Comparison of ENCODE assay signal across 37 cellular contexts in genomic region chr18:7635948-7636347, GRCh38.
"Had no signal": no experiment of that assay in that cellular context is flagged by ENCODE, and none has a peak within 500 bp of the region (broad histone marks: within the 10 kb centered on the region; RNA-seq: fewer than 3 reads in every experiment).

No MANE protein-coding gene starts in this region.

- H3K27ac Mint-ChIP-seq: activated CD4-positive, alpha-beta memory T cell treated with anti-CD3 and anti-CD28 coated beads, Interleukin-2, amount 10 ng/mL, durations not matched to agents 7 days and 5 days; activated CD8-positive, alpha-beta memory T cell treated with anti-CD3 and anti-CD28 coated beads, Interleukin-2, amount 10 ng/mL, durations not matched to agents 7 days and 5 days; activated naive CD4-positive, alpha-beta T cell treated with anti-CD3 and anti-CD28 coated beads, Interleukin-2, amount 10 ng/mL, durations not matched to agents 7 days and 5 days; activated naive CD8-positive, alpha-beta T cell; activated naive CD8-positive, alpha-beta T cell treated with anti-CD3 and anti-CD28 coated beads, Interleukin-2, amount 50 U/mL, for 24 hours; brain; T-cell had no signal

- H3K9me3 ChIP-seq: Peyer's patch had no signal

- H3K27me3 Mint-ChIP-seq: activated CD4-positive, alpha-beta memory T cell treated with anti-CD3 and anti-CD28 coated beads, Interleukin-2, amount 10 ng/mL, durations not matched to agents 7 days and 5 days; activated CD8-positive, alpha-beta memory T cell treated with anti-CD3 and anti-CD28 coated beads, Interleukin-2, amount 10 ng/mL, durations not matched to agents 7 days and 5 days; activated naive CD4-positive, alpha-beta T cell treated with anti-CD3 and anti-CD28 coated beads, Interleukin-2, amount 10 ng/mL, durations not matched to agents 7 days and 5 days; activated naive CD8-positive, alpha-beta T cell; activated naive CD8-positive, alpha-beta T cell treated with anti-CD3 and anti-CD28 coated beads, Interleukin-2, amount 50 U/mL, for 24 hours; T-cell had no signal

- H3K4me3 ChIP-seq: Peyer's patch had no signal

- H3K27me3 ChIP-seq: Peyer's patch had no signal

- H3K4me1 Mint-ChIP-seq: activated CD4-positive, alpha-beta memory T cell treated with anti-CD3 and anti-CD28 coated beads, Interleukin-2, amount 10 ng/mL, durations not matched to agents 7 days and 5 days; activated CD8-positive, alpha-beta memory T cell treated with anti-CD3 and anti-CD28 coated beads, Interleukin-2, amount 10 ng/mL, durations not matched to agents 7 days and 5 days; activated naive CD4-positive, alpha-beta T cell treated with anti-CD3 and anti-CD28 coated beads, Interleukin-2, amount 10 ng/mL, durations not matched to agents 7 days and 5 days; activated naive CD8-positive, alpha-beta T cell treated with anti-CD3 and anti-CD28 coated beads, Interleukin-2, amount 50 U/mL, for 24 hours; T-cell had no signal

- H3K36me3 ChIP-seq: Peyer's patch had no signal

- H3K27ac ChIP-seq: Peyer's patch, VCaP had no signal

- DNase-seq: activated CD4-positive, alpha-beta memory T cell treated with anti-CD3 and anti-CD28 coated beads, Interleukin-2, amount 10 ng/mL, durations not matched to agents 7 days and 5 days; activated CD4-positive, alpha-beta T cell treated with anti-CD3 and anti-CD28 coated beads for 1 hour; activated CD4-positive, alpha-beta T cell treated with anti-CD3 and anti-CD28 coated beads for 48 hours; activated CD4-positive, CD25-positive, alpha-beta regulatory T cell; activated CD8-positive, alpha-beta memory T cell treated with anti-CD3 and anti-CD28 coated beads for 24 hours; activated CD8-positive, alpha-beta memory T cell treated with anti-CD3 and anti-CD28 coated beads, Interleukin-2, amount 10 ng/mL, durations not matched to agents 7 days and 5 days; activated CD8-positive, alpha-beta memory T cell treated with anti-CD3 and anti-CD28 coated beads, Interleukin-2, amount 50 U/mL, for 48 hours; activated effector memory CD4-positive, alpha-beta T cell treated with Interleukin-2 at 50 U/mL for 16 hours; activated naive CD4-positive, alpha-beta T cell treated with anti-CD3 and anti-CD28 coated beads, Interleukin-2, amount 10 ng/mL, durations not matched to agents 7 days and 5 days; activated naive CD8-positive, alpha-beta T cell treated with anti-CD3 and anti-CD28 coated beads, Interleukin-2, amount 50 U/mL, for 24 hours; activated T-cell treated with anti-CD3 and anti-CD28 coated beads, Interleukin-2, amount 50 U/mL, for 48 hours; anterior cingulate cortex; caudate nucleus; Kasumi-1; KG1; MM.1S; MV-4-11; NCI-H1092; NCI-H1436 treated with DMSO at 0.1 percent for 48 hours; NCI-H1694 treated with DMSO at 0.1 percent for 48 hours; NCI-H2081; NCI-H226; NCI-H510A; NCI-H526; NCI-H748 treated with DMSO at 0.1 percent for 48 hours; NK-92 treated with Interleukin-12 subunit alpha and Interleukin-12 subunit beta, amount 100 ng/mL, for 24 hours; PC-3; Peyer's patch; RPMI8226; SIG-M5; T-cell; T-helper 2 cell; T-helper 9 cell had no signal

- ATAC-seq: activated CD8-positive, alpha-beta memory T cell treated with anti-CD3 and anti-CD28 coated beads, Interleukin-2, amount 10 ng/mL, durations not matched to agents 7 days and 5 days; activated naive CD8-positive, alpha-beta T cell treated with anti-CD3 and anti-CD28 coated beads, Interleukin-2, amount 50 U/mL, for 24 hours; PC-3; SK-N-SH treated with all-trans-retinoic acid at 6 μM for 48 hours; T-cell had no signal

- H3K4me3 Mint-ChIP-seq: activated CD4-positive, alpha-beta memory T cell treated with anti-CD3 and anti-CD28 coated beads, Interleukin-2, amount 10 ng/mL, durations not matched to agents 7 days and 5 days; activated CD8-positive, alpha-beta memory T cell treated with anti-CD3 and anti-CD28 coated beads, Interleukin-2, amount 10 ng/mL, durations not matched to agents 7 days and 5 days; activated naive CD4-positive, alpha-beta T cell treated with anti-CD3 and anti-CD28 coated beads, Interleukin-2, amount 10 ng/mL, durations not matched to agents 7 days and 5 days; activated naive CD8-positive, alpha-beta T cell; activated naive CD8-positive, alpha-beta T cell treated with anti-CD3 and anti-CD28 coated beads, Interleukin-2, amount 50 U/mL, for 24 hours; brain; T-cell had no signal

- H3K36me3 Mint-ChIP-seq: activated CD8-positive, alpha-beta memory T cell treated with anti-CD3 and anti-CD28 coated beads, Interleukin-2, amount 10 ng/mL, durations not matched to agents 7 days and 5 days; activated naive CD4-positive, alpha-beta T cell treated with anti-CD3 and anti-CD28 coated beads, Interleukin-2, amount 10 ng/mL, durations not matched to agents 7 days and 5 days; activated naive CD8-positive, alpha-beta T cell; brain; T-cell had no signal

- H3K9me3 Mint-ChIP-seq: activated CD4-positive, alpha-beta memory T cell treated with anti-CD3 and anti-CD28 coated beads, Interleukin-2, amount 10 ng/mL, durations not matched to agents 7 days and 5 days; activated naive CD4-positive, alpha-beta T cell treated with anti-CD3 and anti-CD28 coated beads, Interleukin-2, amount 10 ng/mL, durations not matched to agents 7 days and 5 days; activated naive CD8-positive, alpha-beta T cell treated with anti-CD3 and anti-CD28 coated beads, Interleukin-2, amount 50 U/mL, for 24 hours; brain had no signal

- H3K4me1 ChIP-seq: Peyer's patch had no signal
